ENCODE assay signal across 1 cellular context in the genomic region with DNA sequence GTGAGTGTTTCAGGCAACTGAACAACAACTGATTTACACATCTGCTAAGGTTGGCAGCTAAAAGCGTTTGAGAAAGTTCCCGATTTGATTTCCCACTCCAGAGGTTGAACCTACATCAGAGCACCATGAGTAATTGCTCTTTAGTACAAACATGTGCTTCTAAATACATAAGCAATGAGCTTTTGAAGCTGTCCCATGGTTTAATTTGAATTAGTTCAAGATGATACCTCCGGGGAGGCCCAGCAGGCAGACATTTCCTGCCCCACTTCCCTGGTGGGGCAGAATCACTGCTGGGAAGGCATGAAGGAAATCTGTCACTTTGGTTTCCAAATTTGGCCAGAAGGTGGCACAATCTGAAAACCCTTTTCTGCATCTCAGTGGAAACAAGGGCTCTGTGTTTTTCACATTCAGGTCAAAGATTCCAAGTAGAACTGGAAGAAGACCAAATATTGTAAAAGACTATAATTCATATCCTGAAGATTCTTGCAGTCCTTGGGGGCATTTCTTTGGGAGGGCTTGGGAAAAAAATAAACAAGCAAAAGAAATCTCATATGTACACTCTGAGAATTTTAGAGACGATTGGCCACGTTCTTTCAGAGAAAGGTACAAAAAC.
TF ChIP-seq lines count a peak whose summit lies in the region.

No MANE protein-coding gene starts in this region.

TF ChIP-seq in endothelial cell of umbilical vein, 7 proteins besides CTCF, POLR2A, EP300 and RAD21 (continued from another document):
- TF ChIP-seq EZH2 (IDR thresholded peaks at IDR 0.05; ENCODE audit: borderline replicate concordance, low read depth, low read length, severe bottlenecking): no peak
- no peak for TF ChIP-seq FOS (IDR thresholded peaks at IDR 0.05; ENCODE audit: borderline replicate concordance, insufficient read depth, low read length)
